ENCODE assay signal across 28 cellular contexts in genomic region chr9:79588488-79588887, GRCh38.
"Had no signal": no experiment of that assay in that cellular context is flagged by ENCODE, and none has a peak within 500 bp of the region (broad histone marks: within the 10 kb centered on the region; RNA-seq: fewer than 3 reads in every experiment).

No MANE protein-coding gene starts in this region.

- H3K27ac ChIP-seq: esophagus muscularis mucosa, foreskin keratinocyte, heart left ventricle, lower lobe of right lung, ovary, suprapubic skin, tibial artery, WERI-Rb-1 had no signal

- H3K4me1 ChIP-seq: foreskin keratinocyte had no signal

- H3K36me3 ChIP-seq: esophagus muscularis mucosa, heart left ventricle, lower lobe of right lung, ovary, tibial artery, WERI-Rb-1 had no signal

- H3K4me3 ChIP-seq: esophagus muscularis mucosa, heart left ventricle, lower lobe of right lung, ovary, suprapubic skin, tibial artery had no signal

- H3K27me3 ChIP-seq: esophagus muscularis mucosa, foreskin keratinocyte, heart left ventricle, ovary, suprapubic skin, tibial artery had no signal

- ATAC-seq: activated CD4-positive, CD25-positive, alpha-beta regulatory T cell treated with anti-CD3 and anti-CD28 coated beads, Interleukin-2, amount 50 U/mL, for 24 hours; foreskin keratinocyte; lower lobe of right lung; sciatic nerve had no signal

- DNase-seq: activated CD4-positive, alpha-beta T cell treated with anti-CD3 and anti-CD28 coated beads for 48 hours; activated CD4-positive, alpha-beta T cell treated with anti-CD3 and anti-CD28 coated beads, Interleukin-2, amount 50 U/mL, for 48 hours; activated CD8-positive, alpha-beta memory T cell treated with anti-CD3 and anti-CD28 coated beads, Interleukin-2, amount 50 U/mL, for 48 hours; activated gamma-delta T cell; activated naive CD4-positive, alpha-beta T cell treated with anti-CD3 and anti-CD28 coated beads, Interleukin-2, amount 50 U/mL, for 16 hours; activated T-cell treated with anti-CD3 and anti-CD28 coated beads, Interleukin-2, amount 50 U/mL, for 24 hours; amygdala; caudate nucleus; foreskin keratinocyte; heart left ventricle; hypothalamus; immature natural killer cell; kidney; lower lobe of right lung; mesendoderm; nephron progenitor cell; ovary; small intestine; stimulated activated CD4-positive, alpha-beta T cell treated with anti-CD3 and anti-CD28 coated beads, Interleukin-4, amount 100 ng/mL, for 4 hours; stimulated activated CD8-positive, alpha-beta memory T cell treated with anti-CD3 and anti-CD28 coated beads, Interleukin-4, amount 100 ng/mL, for 48 hours; stimulated activated naive CD4-positive, alpha-beta T cell; T-helper 9 cell; tibial artery; WERI-Rb-1 had no signal

- H3K9me3 ChIP-seq: esophagus muscularis mucosa, heart left ventricle, lower lobe of right lung, ovary, suprapubic skin, tibial artery had no signal
